ENCODE assay signal across 1 cellular context in the genomic region with DNA sequence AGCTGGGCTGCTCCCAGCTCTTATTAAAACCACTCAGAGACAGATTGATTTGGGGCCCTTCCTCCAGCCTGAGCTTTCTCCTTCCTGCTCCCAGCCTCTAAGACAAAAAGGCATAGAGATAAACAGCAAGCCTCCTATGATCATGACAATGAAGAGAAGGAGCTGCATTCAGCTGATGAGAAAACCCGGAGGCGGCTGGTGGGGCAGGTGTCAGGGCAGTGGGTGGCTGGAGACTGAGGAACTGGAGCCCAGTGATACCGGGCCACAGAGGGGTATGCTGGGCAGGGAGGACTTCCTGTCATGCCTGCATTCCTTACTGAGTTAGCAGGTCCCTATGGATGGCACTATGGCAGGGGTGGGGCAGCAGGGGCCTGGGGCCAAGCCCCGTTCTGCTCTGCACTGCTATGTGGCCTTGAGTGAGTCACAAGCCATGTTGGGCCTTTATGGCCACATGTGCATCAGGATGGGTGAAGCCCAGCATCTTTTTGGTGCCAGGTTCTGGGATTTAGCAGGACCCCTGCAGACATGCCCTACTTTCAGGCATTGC.
TF ChIP-seq lines count a peak whose summit lies in the region.

No MANE protein-coding gene starts in this region.

TF ChIP-seq in HepG2, 621 proteins besides CTCF, POLR2A, EP300 and RAD21:
- TF ChIP-seq HCFC1 (IDR thresholded peaks at IDR 0.05; ENCODE audit: low read depth, low read length) (no peak), ZNF772 (CRISPR knock-in tag; IDR thresholded peaks at IDR 0.05) (no peak), ZNF383 (CRISPR knock-in tag; IDR thresholded peaks at IDR 0.05; ENCODE audit: borderline replicate concordance) (no peak), MYC (CRISPR knock-in tag; IDR thresholded peaks at IDR 0.05; ENCODE audit: borderline replicate concordance) (no peak), IRF1 (CRISPR knock-in tag; IDR thresholded peaks at IDR 0.05; ENCODE audit: low read depth) (no peak), ZNF883 (CRISPR knock-in tag; IDR thresholded peaks at IDR 0.05; ENCODE audit: not compliant biosample characterization) (no peak)
- TF ChIP-seq, protein P1, sequence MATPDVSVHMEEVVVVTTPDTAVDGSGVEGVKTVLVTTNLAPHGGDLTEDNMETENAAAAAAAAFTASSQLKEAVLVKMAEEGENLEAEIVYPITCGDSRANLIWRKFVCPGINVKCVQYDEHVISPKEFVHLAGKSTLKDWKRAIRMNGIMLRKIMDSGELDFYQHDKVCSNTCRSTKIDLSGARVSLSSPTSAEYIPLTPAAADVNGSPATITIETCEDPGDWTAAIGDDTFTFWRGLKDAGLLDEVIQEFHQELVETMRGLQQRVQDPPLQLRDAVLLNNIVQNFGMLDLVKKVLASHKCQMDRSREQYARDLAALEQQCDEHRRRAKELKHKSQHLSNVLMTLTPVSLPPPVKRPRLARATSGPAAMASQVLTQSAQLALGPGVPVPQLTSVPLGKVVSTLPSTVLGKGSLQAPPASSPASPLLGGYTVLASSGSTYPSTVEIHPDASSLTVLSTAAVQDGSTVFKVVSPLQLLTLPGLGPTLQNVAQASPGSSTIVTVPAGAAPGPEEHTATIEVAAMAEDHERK (CRISPR knock-in tag; IDR thresholded peaks at IDR 0.05; ENCODE audit: low read depth), result no peak
- TF ChIP-seq, protein P2, sequence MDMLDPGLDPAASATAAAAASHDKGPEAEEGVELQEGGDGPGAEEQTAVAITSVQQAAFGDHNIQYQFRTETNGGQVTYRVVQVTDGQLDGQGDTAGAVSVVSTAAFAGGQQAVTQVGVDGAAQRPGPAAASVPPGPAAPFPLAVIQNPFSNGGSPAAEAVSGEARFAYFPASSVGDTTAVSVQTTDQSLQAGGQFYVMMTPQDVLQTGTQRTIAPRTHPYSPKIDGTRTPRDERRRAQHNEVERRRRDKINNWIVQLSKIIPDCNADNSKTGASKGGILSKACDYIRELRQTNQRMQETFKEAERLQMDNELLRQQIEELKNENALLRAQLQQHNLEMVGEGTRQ (IDR thresholded peaks at IDR 0.05; ENCODE audit: low read depth, low read length), result no peak
- TF ChIP-seq, protein P2 (CRISPR knock-in tag; IDR thresholded peaks at IDR 0.05; ENCODE audit: borderline replicate concordance), result no peak
TF ChIP-seq in HepG2: peak in this region for 0.
